ENCODE assay signal across 8 cellular contexts in genomic region chr11:95231881-95232605, GRCh38. TPM values are rescaled to one million over a fixed set of nuclear protein-coding genes. Genes with fewer than 3 reads are reported as not detected.
DNase-seq lines count a peak whose midpoint lies in the region; ATAC-seq and TF ChIP-seq lines count a peak whose summit lies in the region.

No MANE protein-coding gene starts in this region.

- H3K27ac ChIP-seq in SK-N-SH (ENCODE audit: low read depth in 2 of 2, low read length in 1 of 2), result peak overlapping the region; percentile 31 to 99; a peak in 3 of 4 replicates
- peak overlapping the region; percentile 83 to 87 for H3K27ac ChIP-seq in right atrium auricular region

- peak; percentile 31 for ATAC-seq in HG03571 (IDR thresholded peaks at IDR 0.05; ENCODE audit: unreplicated experiment)

- no peaks in the 10 kb centered on the region for H3K36me3 ChIP-seq in SK-N-SH (replicated peaks in 1 of 2; ENCODE audit: control insufficient read depth in 1 of 2, insufficient read depth in 2 of 2, low read length in 1 of 2)
- H3K36me3 ChIP-seq in right atrium auricular region, result no peaks in the 10 kb centered on the region

- TF ChIP-seq CTCF in SK-N-SH (IDR thresholded peaks at IDR 0.05) (no peak), right atrium auricular region (IDR thresholded peaks at IDR 0.05) (no peak), progenitor cell of endocrine pancreas (IDR thresholded peaks at IDR 0.05; ENCODE audit: unreplicated experiment) (no peak)

- H3K4me2 ChIP-seq in SK-N-SH, result peak overlapping the region; percentile 75

- DNase-seq in NCI-H524 (lab: John Stamatoyannopoulos, UW), result peak; percentile 7 to 44
- no peak for DNase-seq in NCI-H524 treated with DMSO at 0.1 percent for 48 hours (lab: John Stamatoyannopoulos, UW)
- DNase-seq in SK-N-SH, result peak; percentile 61
- peak; percentile 15 for DNase-seq in amniotic epithelial cell (ENCODE audit: low read depth)
- peak; percentile 82 for DNase-seq in right atrium auricular region (ENCODE audit: low spot score)
- DNase-seq in progenitor cell of endocrine pancreas (ENCODE audit: low spot score, unreplicated experiment), result peak; percentile 75
- DNase-seq in GOT3 (lab: John Stamatoyannopoulos, UW), result no peak

- no peak overlapping the region for H3K4me3 Mint-ChIP-seq in progenitor cell of endocrine pancreas (ENCODE audit: low read depth)

- H3K27me3 ChIP-seq in SK-N-SH (ENCODE audit: insufficient read depth) (no peaks in the 10 kb centered on the region), right atrium auricular region (no peaks in the 10 kb centered on the region)

- peaks cover 12% of the 10 kb centered on the region for H3F3A ChIP-seq in SK-N-SH (replicated peaks; ENCODE audit: insufficient read depth)

- no peak overlapping the region for H3K27ac Mint-ChIP-seq in progenitor cell of endocrine pancreas

- H3K4me1 Mint-ChIP-seq in progenitor cell of endocrine pancreas (ENCODE audit: low read depth), result peaks cover 25% of the 10 kb centered on the region

- no peaks in the 10 kb centered on the region for H3K9me3 ChIP-seq in SK-N-SH
- H3K9me3 ChIP-seq in right atrium auricular region, result no peaks in the 10 kb centered on the region

- no peaks in the 10 kb centered on the region for H3K9me2 ChIP-seq in SK-N-SH

- peak overlapping the region; percentile 11; the same call in 1 of the 2 replicates for H3K9ac ChIP-seq in SK-N-SH

- TF ChIP-seq EP300 in SK-N-SH (IDR thresholded peaks at IDR 0.05; ENCODE audit: borderline replicate concordance in 1 of 2, low read depth in 1 of 2, low read length in 1 of 2), result no peak

- CTCF ChIA-PET in SK-N-SH (lab: Yijun Ruan, JAX), result interaction anchor here (0.8 to 1.6 kb wide), 8 partner anchors 9 to 557 kb away, joined by 3 to 8 read pairs (median 5); partner anchors contain the start of genes FAM76B and SRSF8

- H3K9me3 Mint-ChIP-seq in progenitor cell of endocrine pancreas (ENCODE audit: low read depth), result no peaks in the 10 kb centered on the region

- no peaks in the 10 kb centered on the region for H3K27me3 Mint-ChIP-seq in progenitor cell of endocrine pancreas

- 14% methylated on average over 20 of the region's 35 CpGs for WGBS in SK-N-SH (ENCODE audit: low lambda C conversion rate)

- peak overlapping the region; percentile 44 to 54 for H3K4me3 ChIP-seq in SK-N-SH (ENCODE audit: low read depth in 2 of 2, low read length in 1 of 2)
- peak overlapping the region; percentile 82 to 91 for H3K4me3 ChIP-seq in right atrium auricular region

- no peaks in the 10 kb centered on the region for H4K20me1 ChIP-seq in SK-N-SH (ENCODE audit: insufficient read depth)

- no peaks in the 10 kb centered on the region for H3K36me3 Mint-ChIP-seq in progenitor cell of endocrine pancreas (ENCODE audit: insufficient read depth)

- no peaks in the 10 kb centered on the region for H3K79me2 ChIP-seq in SK-N-SH (ENCODE audit: insufficient read depth)

- POLR2A ChIA-PET in SK-N-SH (lab: Yijun Ruan, JAX), result interaction anchor here (0.6 to 2.5 kb wide), 14 partner anchors 12 to 1498 kb away, joined by 3 to 17 read pairs (median 3); partner anchors contain the start of genes FAM76B and SRSF8

- H2AFZ ChIP-seq in SK-N-SH (ENCODE audit: low read depth), result peak overlapping the region; percentile 87

- H3K4me1 ChIP-seq in SK-N-SH (ENCODE audit: control insufficient read depth in 1 of 2, insufficient read depth in 2 of 2, low read depth in 1 of 2, low read length in 1 of 2), result peaks cover 11 to 18% of the 10 kb centered on the region in 2 experiments; a peak in 3 of 4 replicates
- peaks cover 0 to 9% of the 10 kb centered on the region in 2 donors for H3K4me1 ChIP-seq in right atrium auricular region

- TF ChIP-seq RAD21 in SK-N-SH (IDR thresholded peaks at IDR 0.05; ENCODE audit: low read length), result no peak

TF ChIP-seq in SK-N-SH, 30 proteins besides CTCF, POLR2A, EP300 and RAD21:
- TF ChIP-seq IRF3 (IDR thresholded peaks at IDR 0.05; ENCODE audit: low read depth, low read length) (no peak), JUND (IDR thresholded peaks at IDR 0.05) (no peak), POLR2AphosphoS5 (IDR thresholded peaks at IDR 0.05; ENCODE audit: low read depth, low read length) (peak; percentile 11; the same call in 1 of the 2 replicates), TCF12 (IDR thresholded peaks at IDR 0.05) (no peak), CHD2 (IDR thresholded peaks at IDR 0.05; ENCODE audit: low read length, partially characterized antibody) (peak; percentile 7), YY1 (IDR thresholded peaks at IDR 0.05; ENCODE audit: low read depth) (no peak), NRF1 (IDR thresholded peaks at IDR 0.05; ENCODE audit: low read depth, low read length) (no peak), FOXJ3 (CRISPR knock-in tag; IDR thresholded peaks at IDR 0.05) (no peak), EZH2phosphoT487 (IDR thresholded peaks at IDR 0.05; ENCODE audit: borderline replicate concordance, low read depth) (no peak), RFX5 (IDR thresholded peaks at IDR 0.05; ENCODE audit: low read length) (peak; percentile 35; the same call in 1 of the 2 replicates), MXI1 (IDR thresholded peaks at IDR 0.05; ENCODE audit: low read depth, low read length) (no peak), FOXM1 (IDR thresholded peaks at IDR 0.05; ENCODE audit: low read depth) (no peak), USF2 (IDR thresholded peaks at IDR 0.05; ENCODE audit: borderline replicate concordance, low read depth, low read length) (no peak), SIN3A (IDR thresholded peaks at IDR 0.05; ENCODE audit: borderline replicate concordance, low read depth, low read length) (no peak), MAX (IDR thresholded peaks at IDR 0.05; ENCODE audit: low read depth) (no peak)
TF ChIP-seq in SK-N-SH: peak in this region for 3.

RNA-seq across cellular contexts. Expression of gene SESN3, which starts 1.0 kb away (rescaled TPM):
- 1.7 and 2.2 TPM in 2 replicates for polyA plus RNA-seq in SK-N-SH (2012; rRNA removed)
- 2.9 and 3.4 TPM in 2 replicates for polyA plus RNA-seq in SK-N-SH (2012; cell fraction: cytosol; rRNA removed)
- polyA plus RNA-seq in SK-N-SH (2012; cell fraction: nucleus; rRNA removed), result 1.6 and 2.9 TPM in 2 replicates
- 10 to 100 TPM in 1 of 2 donors, 1 to 10 TPM in 1; 9.9 to 13.3 TPM for total RNA-seq in right atrium auricular region
- 79.7 and 80.2 TPM in 2 replicates for total RNA-seq in progenitor cell of endocrine pancreas

Comparison
In these comparisons a context has a peak if more than half of its experiments do, and no peak if none do; other contexts are left out.
1. DNase-seq: peak in NCI-H524 (2 of 2), SK-N-SH (single experiment), amniotic epithelial cell (single experiment), right atrium auricular region (single experiment) and progenitor cell of endocrine pancreas (single experiment); none in NCI-H524 treated with DMSO at 0.1 percent for 48 hours (single experiment) and GOT3 (single experiment).